8 cellular contexts compared by ENCODE assay signal in the genomic region with DNA sequence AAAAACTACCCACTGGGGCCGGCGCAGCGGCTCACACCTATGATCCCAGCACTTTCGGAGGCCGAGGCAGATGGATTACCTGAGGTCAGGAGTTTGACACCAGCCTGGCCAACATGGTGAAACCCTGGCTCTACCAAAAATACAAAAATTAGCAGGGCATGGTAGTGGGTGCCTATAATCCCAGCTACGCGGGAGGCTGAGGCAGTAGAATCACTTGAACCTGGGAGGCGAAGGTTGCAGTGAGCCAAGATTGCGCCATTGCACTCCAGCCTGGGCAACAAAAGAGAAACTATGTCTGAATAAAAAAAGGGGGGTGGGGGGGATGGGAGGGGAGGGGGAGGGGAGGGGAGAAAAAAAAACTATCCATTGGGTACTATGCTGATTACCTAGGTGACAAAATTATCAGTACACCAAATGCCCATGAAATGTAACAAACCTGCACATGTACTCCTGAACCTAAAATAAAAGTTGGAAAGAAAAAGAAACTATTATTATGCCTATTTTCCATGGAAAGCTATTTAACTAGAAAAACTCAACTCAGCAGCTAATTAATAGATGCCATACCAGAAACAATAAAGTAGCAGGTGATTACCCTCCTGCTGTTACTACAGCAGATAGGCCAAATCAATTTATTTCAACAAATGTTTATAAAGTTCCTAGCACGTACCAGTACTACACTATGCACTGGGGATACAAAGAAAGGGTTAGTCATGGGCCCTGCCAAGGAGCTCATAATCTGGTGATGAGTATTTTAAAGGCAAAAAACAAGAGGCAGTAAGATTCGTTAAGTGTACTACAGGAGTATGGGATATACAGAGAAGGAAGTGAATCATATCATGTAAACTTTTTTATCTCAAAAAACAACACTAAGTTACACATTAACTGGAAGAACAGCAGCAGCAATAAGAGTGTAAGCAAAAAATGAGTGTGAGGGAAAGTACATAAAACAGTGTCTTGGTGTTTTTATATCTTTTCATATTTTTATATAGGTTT.
DNase-seq lines count a peak whose midpoint lies in the region; ATAC-seq, FAIRE-seq and TF ChIP-seq lines count a peak whose summit lies in the region.

No MANE protein-coding gene starts in this region.

- no peaks in the 10 kb centered on the region for H3K9me3 ChIP-seq in endothelial cell of umbilical vein (replicated peaks; ENCODE audit: control insufficient read depth, insufficient read depth, low read length)

- H3K27ac ChIP-seq in endothelial cell of umbilical vein (ENCODE audit: insufficient read depth, low read depth, low read length): no peak overlapping the region

- H3K4me1 ChIP-seq in endothelial cell of umbilical vein (ENCODE audit: control insufficient read depth, extremely low read depth, insufficient read depth, low read length): peaks cover 9% of the 10 kb centered on the region

- BruUV-seq in endothelial cell of umbilical vein (replicated peaks; lab: Mats Ljungman, UMichigan): no TSS peak

- FAIRE-seq in endothelial cell of umbilical vein (lab: Jason Lieb, UNC): peak; percentile 83

- no peak for TF ChIP-seq CTCF in endothelial cell of umbilical vein (IDR thresholded peaks at IDR 0.05; ENCODE audit: extremely low read depth in 1 of 2, insufficient read depth in 1 of 2, low read depth in 1 of 2, low read length in 2 of 2)

- TF ChIP-seq POLR2A in endothelial cell of umbilical vein (IDR thresholded peaks at IDR 0.05; ENCODE audit: low read depth, low read length): no peak

- H3K36me3 ChIP-seq in endothelial cell of umbilical vein (ENCODE audit: control insufficient read depth in 2 of 2, extremely low read depth in 1 of 2, insufficient read depth in 2 of 2, low read length in 2 of 2) (no peaks in the 10 kb centered on the region), H7 (replicated peaks; ENCODE audit: control insufficient read depth, insufficient read depth, low read length) (no peaks in the 10 kb centered on the region)

- H3K4me2 ChIP-seq in endothelial cell of umbilical vein (ENCODE audit: insufficient read depth, low read length): peak overlapping the region; percentile 22

- H3K79me2 ChIP-seq in endothelial cell of umbilical vein (ENCODE audit: control insufficient read depth, insufficient read depth, low read length): no peaks in the 10 kb centered on the region

- CTCF ChIA-PET in endothelial cell of umbilical vein (lab: Charles Lee): interaction anchor here (0.6 to 1.3 kb wide), 3 partner anchors 10 to 116 kb away, joined by 4 to 6 read pairs (median 5); no protein-coding TSS in a partner anchor

- H3K9me1 ChIP-seq in endothelial cell of umbilical vein (replicated peaks; ENCODE audit: control insufficient read depth, extremely low read depth, insufficient read depth, low read length): no peaks in the 10 kb centered on the region

- dilution Hi-C loops in endothelial cell of umbilical vein (cut with MboI; ENCODE audit: extremely low pct_ligation_motif_present, low sequenced_read_pairs): no loop called here

- H4K20me1 ChIP-seq in endothelial cell of umbilical vein (replicated peaks; ENCODE audit: control insufficient read depth, extremely low read depth, insufficient read depth, low read length): no peaks in the 10 kb centered on the region

- H3K4me3 ChIP-seq in endothelial cell of umbilical vein (replicated peaks in 1 of 3; ENCODE audit: insufficient read depth in 1 of 3, low read depth in 1 of 3, low read length in 3 of 3) (no peak overlapping the region), H7 (ENCODE audit: insufficient read depth, low read depth, low read length) (no peak overlapping the region)

- POLR2A ChIA-PET in endothelial cell of umbilical vein (lab: Charles Lee): no interaction called here

- H3K27me3 ChIP-seq in endothelial cell of umbilical vein (ENCODE audit: control insufficient read depth in 2 of 2, insufficient read depth in 2 of 2, low read length in 2 of 2) (no peaks in the 10 kb centered on the region), H7 (ENCODE audit: control insufficient read depth, insufficient read depth, low read length) (no peaks in the 10 kb centered on the region)

- H2AFZ ChIP-seq in endothelial cell of umbilical vein (ENCODE audit: low read depth, low read length): peak overlapping the region; percentile 49

- peak; percentile 84 for ATAC-seq in GM21576 (IDR thresholded peaks at IDR 0.05; ENCODE audit: unreplicated experiment)

- peak; percentile 78 for DNase-seq in EL
- DNase-seq in HT-29 (ENCODE audit: low spot score): peak; percentile 70
- DNase-seq in endothelial cell of umbilical vein (ENCODE audit: low read depth, low spot score): peak; percentile 69
- DNase-seq in H7: no peak
- no peak for DNase-seq in hippocampal formation (lab: John Stamatoyannopoulos, UW)
- no peak for DNase-seq in NCI-H526 (lab: John Stamatoyannopoulos, UW)
- no peak for DNase-seq in iPS-NIHi7 (ENCODE audit: extremely low spot score)

- no peak overlapping the region for H3K9ac ChIP-seq in endothelial cell of umbilical vein (replicated peaks; ENCODE audit: extremely low read depth, insufficient read depth, low read length)

- intact Hi-C loops in endothelial cell of umbilical vein (cut with micrococcal nuclease): no loop called here

TF ChIP-seq in endothelial cell of umbilical vein, 7 proteins besides CTCF, POLR2A, EP300 and RAD21:
- TF ChIP-seq MYC (IDR thresholded peaks at IDR 0.05; ENCODE audit: low read depth, low read length): no peak
- TF ChIP-seq JUN (IDR thresholded peaks at IDR 0.05; ENCODE audit: borderline replicate concordance, insufficient read depth, insufficient read length, low read depth): peak; percentile 15
- TF ChIP-seq POLR2AphosphoS5 (IDR thresholded peaks at IDR 0.05; ENCODE audit: insufficient read depth, low read depth, low read length): no peak
- TF ChIP-seq EZH2 (IDR thresholded peaks at IDR 0.05; ENCODE audit: borderline replicate concordance, low read depth, low read length, severe bottlenecking): no peak
- no peak for TF ChIP-seq GATA2 (IDR thresholded peaks at IDR 0.05; ENCODE audit: insufficient read depth, insufficient read length, low read depth, low read length)
- peak; percentile 65 for TF ChIP-seq FOS (IDR thresholded peaks at IDR 0.05; ENCODE audit: borderline replicate concordance, insufficient read depth, low read length)
- TF ChIP-seq, protein P1, sequence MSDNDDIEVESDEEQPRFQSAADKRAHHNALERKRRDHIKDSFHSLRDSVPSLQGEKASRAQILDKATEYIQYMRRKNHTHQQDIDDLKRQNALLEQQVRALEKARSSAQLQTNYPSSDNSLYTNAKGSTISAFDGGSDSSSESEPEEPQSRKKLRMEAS (IDR thresholded peaks at IDR 0.05; ENCODE audit: insufficient read depth, insufficient read length): no peak

Comparison
In these comparisons a context has a peak if more than half of its experiments do, and no peak if none do; other contexts are left out.
1. DNase-seq: peak in EL (single experiment), HT-29 (single experiment) and endothelial cell of umbilical vein (single experiment); none in H7 (single experiment), hippocampal formation (0 of 2), NCI-H526 (0 of 2) and iPS-NIHi7 (single experiment).